ENCODE assay signal across 8 cellular contexts in genomic region chr13:19782049-19782726, GRCh38. TPM values are rescaled to one million over a fixed set of nuclear protein-coding genes. Genes with fewer than 3 reads are reported as not detected.
DNase-seq lines count a peak whose midpoint lies in the region; ATAC-seq and TF ChIP-seq lines count a peak whose summit lies in the region.

No MANE protein-coding gene starts in this region.

- H3K4me3 ChIP-seq in kidney epithelial cell (ENCODE audit: low read depth, low read length): peak overlapping the region; percentile 75

- H3K36me3 ChIP-seq in KOPT-K1 (ENCODE audit: insufficient read depth, low read length) (peaks cover 4% of the 10 kb centered on the region), kidney epithelial cell (ENCODE audit: control insufficient read depth, insufficient read depth, low read length) (no peaks in the 10 kb centered on the region)

- peak overlapping the region; percentile 92 for H3K27ac ChIP-seq in KOPT-K1 (ENCODE audit: low read depth, low read length, poor library complexity, severe bottlenecking)

- H3K9me3 ChIP-seq in KOPT-K1 (ENCODE audit: insufficient read depth, low read length, poor library complexity, severe bottlenecking): no peaks in the 10 kb centered on the region

- ATAC-seq in GM21576 (IDR thresholded peaks at IDR 0.05; ENCODE audit: unreplicated experiment): peak; percentile 36
- peak; percentile 57 to 60 for ATAC-seq in activated CD4-positive, CD25-positive, alpha-beta regulatory T cell treated with anti-CD3 and anti-CD28 coated beads, Interleukin-2, amount 50 U/mL, for 24 hours

- no peaks in the 10 kb centered on the region for H3K27me3 ChIP-seq in kidney epithelial cell (ENCODE audit: control insufficient read depth, insufficient read depth, low read length)

- DNase-seq in DMS53 treated with DMSO at 0.1 percent for 48 hours (lab: John Stamatoyannopoulos, UW; ENCODE audit: unreplicated experiment) (peak; percentile 31), kidney epithelial cell (ENCODE audit: low read depth) (no peak), NCI-H2107 (lab: John Stamatoyannopoulos, UW) (no peak)
- DNase-seq in central memory CD4-positive, alpha-beta T cell: peak; percentile 48
- DNase-seq in stimulated activated CD4-positive, alpha-beta T cell treated with anti-CD3 and anti-CD28 coated beads, Interleukin-15, amount 100 ng/mL, for 1 hour (ENCODE audit: low read depth in 1 of 2, low spot score in 1 of 2): peak; percentile 14 to 33

- TF ChIP-seq CTCF in kidney epithelial cell (IDR thresholded peaks at IDR 0.05; ENCODE audit: insufficient read depth, low read length, poor library complexity, severe bottlenecking): no peak

RNA-seq across cellular contexts. Expression of gene PSPC1, which starts 0.6 kb away (rescaled TPM):
- 42.3 and 57.2 TPM in 2 replicates for total RNA-seq in kidney epithelial cell

Comparison
In these comparisons a context has a peak if more than half of its experiments do, and no peak if none do; other contexts are left out.
1. DNase-seq: peak in DMS53 treated with DMSO at 0.1 percent for 48 hours (single experiment), central memory CD4-positive, alpha-beta T cell (single experiment) and stimulated activated CD4-positive, alpha-beta T cell treated with anti-CD3 and anti-CD28 coated beads, Interleukin-15, amount 100 ng/mL, for 1 hour (2 of 2); none in kidney epithelial cell (single experiment) and NCI-H2107 (single experiment).